ENCODE assay signal across 11 cellular contexts in the genomic region with DNA sequence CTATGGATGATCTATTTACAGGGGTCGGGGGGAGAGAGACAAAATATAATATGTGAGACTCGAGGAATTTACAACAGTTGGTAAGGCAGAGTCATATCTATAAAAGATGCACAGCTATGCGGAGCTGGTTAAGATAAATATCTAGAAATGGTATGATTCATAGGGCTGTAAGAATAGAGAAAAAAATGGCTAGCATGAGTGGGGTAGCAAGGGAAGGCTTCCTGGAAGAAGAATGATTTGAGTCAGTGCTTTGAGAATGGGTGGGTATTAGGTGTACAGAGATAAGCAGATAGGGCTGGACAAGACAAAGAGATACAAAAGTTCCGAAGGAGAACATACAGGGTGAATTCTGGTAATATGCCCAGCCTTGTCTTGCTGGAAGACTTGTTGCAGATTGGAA.
A peak's percentile ranks its signal among the peaks of the same experiment; 100 is the strongest.
DNase-seq lines count a peak whose midpoint lies in the region; ATAC-seq and TF ChIP-seq lines count a peak whose summit lies in the region.
"Had no signal": no experiment of that assay in that cellular context is flagged by ENCODE, and none has a peak within 500 bp of the region (broad histone marks: within the 10 kb centered on the region; RNA-seq: fewer than 3 reads in every experiment).

No MANE protein-coding gene starts in this region.

- POLR2A ChIA-PET in WTC11 (lab: Charles Lee): interaction anchor here (0.6 kb wide), 1 partner anchor 1249 kb away, joined by 4 read pairs; no protein-coding TSS in a partner anchor

- no peaks in the 10 kb centered on the region for H3K9me3 Mint-ChIP-seq in WTC11
- no peaks in the 10 kb centered on the region for H3K9me3 Mint-ChIP-seq in CD14-positive monocyte

- H3K4me3 Mint-ChIP-seq in WTC11: no peak overlapping the region
- no peak overlapping the region for H3K4me3 Mint-ChIP-seq in CD14-positive monocyte

- intact Hi-C loops in CD14-positive monocyte (cut with micrococcal nuclease): no loop called here

- no peak for TF ChIP-seq CTCF in WTC11 (IDR thresholded peaks at IDR 0.05)
- no peak for TF ChIP-seq CTCF in CD14-positive monocyte (IDR thresholded peaks at IDR 0.05)

- CTCF ChIA-PET in WTC11 (lab: Charles Lee): interaction anchor here (1.6 to 2.6 kb wide), 2 partner anchors 16 to 531 kb away, joined by 4 to 17 read pairs; no protein-coding TSS in a partner anchor

- H3K27me3 Mint-ChIP-seq in WTC11 (ENCODE audit: low read depth) (no peaks in the 10 kb centered on the region), CD14-positive monocyte (ENCODE audit: low read depth in 3 of 3) (peaks cover 0 to 2% (median 0%) of the 10 kb centered on the region in 3 donors)

- peak; percentile 45 to 56 for ATAC-seq in activated CD4-positive, CD25-positive, alpha-beta regulatory T cell treated with anti-CD3 and anti-CD28 coated beads, Interleukin-2, amount 50 U/mL, for 24 hours
- ATAC-seq in HG02798 (IDR thresholded peaks at IDR 0.05; ENCODE audit: poor library complexity, unreplicated experiment) (peak; percentile 28), WTC11 (no peak)
- ATAC-seq: Panc1 had no signal

- H3K36me3 Mint-ChIP-seq in WTC11 (peaks cover 22% of the 10 kb centered on the region), CD14-positive monocyte (peaks cover 3 to 12% of the 10 kb centered on the region in 2 donors)

- no peak for DNase-seq in activated CD4-positive, CD25-positive, alpha-beta regulatory T cell (lab: John Stamatoyannopoulos, UW)
- DNase-seq in WTC11 (ENCODE audit: low spot score) (no peak), non-pigmented ciliary epithelial cell (ENCODE audit: low read depth) (peak; percentile 49), CD14-positive monocyte (ENCODE audit: low spot score) (no peak), NCI-H1694 treated with DMSO at 0.1 percent for 48 hours (lab: John Stamatoyannopoulos, UW) (no peak), NAMALWA (ENCODE audit: low spot score) (no peak)
- DNase-seq: activated CD8-positive, alpha-beta memory T cell treated with anti-CD3 and anti-CD28 coated beads for 24 hours; pancreas had no signal

- H3K27ac Mint-ChIP-seq in WTC11: peak overlapping the region; percentile 47
- peak overlapping the region in 1 of 7 donors; percentile 8 for H3K27ac Mint-ChIP-seq in CD14-positive monocyte

- H3K4me1 Mint-ChIP-seq in WTC11 (peaks cover 29% of the 10 kb centered on the region), CD14-positive monocyte (peaks cover 10% of the 10 kb centered on the region)

TF ChIP-seq in WTC11, 78 proteins besides CTCF, POLR2A, EP300 and RAD21:
- TF ChIP-seq SP1 (CRISPR knock-in tag; conservative IDR thresholded peaks at IDR 0.05): no peak
- no peak for TF ChIP-seq SOX15 (CRISPR knock-in tag; IDR thresholded peaks at IDR 0.05)
- TF ChIP-seq, protein P1, sequence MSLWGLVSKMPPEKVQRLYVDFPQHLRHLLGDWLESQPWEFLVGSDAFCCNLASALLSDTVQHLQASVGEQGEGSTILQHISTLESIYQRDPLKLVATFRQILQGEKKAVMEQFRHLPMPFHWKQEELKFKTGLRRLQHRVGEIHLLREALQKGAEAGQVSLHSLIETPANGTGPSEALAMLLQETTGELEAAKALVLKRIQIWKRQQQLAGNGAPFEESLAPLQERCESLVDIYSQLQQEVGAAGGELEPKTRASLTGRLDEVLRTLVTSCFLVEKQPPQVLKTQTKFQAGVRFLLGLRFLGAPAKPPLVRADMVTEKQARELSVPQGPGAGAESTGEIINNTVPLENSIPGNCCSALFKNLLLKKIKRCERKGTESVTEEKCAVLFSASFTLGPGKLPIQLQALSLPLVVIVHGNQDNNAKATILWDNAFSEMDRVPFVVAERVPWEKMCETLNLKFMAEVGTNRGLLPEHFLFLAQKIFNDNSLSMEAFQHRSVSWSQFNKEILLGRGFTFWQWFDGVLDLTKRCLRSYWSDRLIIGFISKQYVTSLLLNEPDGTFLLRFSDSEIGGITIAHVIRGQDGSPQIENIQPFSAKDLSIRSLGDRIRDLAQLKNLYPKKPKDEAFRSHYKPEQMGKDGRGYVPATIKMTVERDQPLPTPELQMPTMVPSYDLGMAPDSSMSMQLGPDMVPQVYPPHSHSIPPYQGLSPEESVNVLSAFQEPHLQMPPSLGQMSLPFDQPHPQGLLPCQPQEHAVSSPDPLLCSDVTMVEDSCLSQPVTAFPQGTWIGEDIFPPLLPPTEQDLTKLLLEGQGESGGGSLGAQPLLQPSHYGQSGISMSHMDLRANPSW (CRISPR knock-in tag; conservative IDR thresholded peaks at IDR 0.05; ENCODE audit: low read depth): no peak
- TF ChIP-seq ZNF138 (CRISPR knock-in tag; conservative IDR thresholded peaks at IDR 0.05): no peak
- TF ChIP-seq ZNF263 (CRISPR knock-in tag; IDR thresholded peaks at IDR 0.05; ENCODE audit: low read depth): no peak
- no peak for TF ChIP-seq JAZF1 (CRISPR knock-in tag; IDR thresholded peaks at IDR 0.05)
- no peak for TF ChIP-seq KAT7 (CRISPR knock-in tag; IDR thresholded peaks at IDR 0.05; ENCODE audit: borderline replicate concordance)
- TF ChIP-seq RORB (CRISPR knock-in tag; IDR thresholded peaks at IDR 0.05): no peak
- TF ChIP-seq ZNF416 (CRISPR knock-in tag; IDR thresholded peaks at IDR 0.05): no peak
- no peak for TF ChIP-seq FOXJ3 (CRISPR knock-in tag; IDR thresholded peaks at IDR 0.05; ENCODE audit: borderline replicate concordance)
- TF ChIP-seq ZNF423 (CRISPR knock-in tag; IDR thresholded peaks at IDR 0.05): no peak
- TF ChIP-seq NR1H2 (CRISPR knock-in tag; IDR thresholded peaks at IDR 0.05): no peak
- TF ChIP-seq, protein P2, sequence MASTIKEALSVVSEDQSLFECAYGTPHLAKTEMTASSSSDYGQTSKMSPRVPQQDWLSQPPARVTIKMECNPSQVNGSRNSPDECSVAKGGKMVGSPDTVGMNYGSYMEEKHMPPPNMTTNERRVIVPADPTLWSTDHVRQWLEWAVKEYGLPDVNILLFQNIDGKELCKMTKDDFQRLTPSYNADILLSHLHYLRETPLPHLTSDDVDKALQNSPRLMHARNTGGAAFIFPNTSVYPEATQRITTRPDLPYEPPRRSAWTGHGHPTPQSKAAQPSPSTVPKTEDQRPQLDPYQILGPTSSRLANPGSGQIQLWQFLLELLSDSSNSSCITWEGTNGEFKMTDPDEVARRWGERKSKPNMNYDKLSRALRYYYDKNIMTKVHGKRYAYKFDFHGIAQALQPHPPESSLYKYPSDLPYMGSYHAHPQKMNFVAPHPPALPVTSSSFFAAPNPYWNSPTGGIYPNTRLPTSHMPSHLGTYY (CRISPR knock-in tag; IDR thresholded peaks at IDR 0.05): no peak
- TF ChIP-seq TP53 (CRISPR knock-in tag; IDR thresholded peaks at IDR 0.05): no peak
- TF ChIP-seq, protein P3, sequence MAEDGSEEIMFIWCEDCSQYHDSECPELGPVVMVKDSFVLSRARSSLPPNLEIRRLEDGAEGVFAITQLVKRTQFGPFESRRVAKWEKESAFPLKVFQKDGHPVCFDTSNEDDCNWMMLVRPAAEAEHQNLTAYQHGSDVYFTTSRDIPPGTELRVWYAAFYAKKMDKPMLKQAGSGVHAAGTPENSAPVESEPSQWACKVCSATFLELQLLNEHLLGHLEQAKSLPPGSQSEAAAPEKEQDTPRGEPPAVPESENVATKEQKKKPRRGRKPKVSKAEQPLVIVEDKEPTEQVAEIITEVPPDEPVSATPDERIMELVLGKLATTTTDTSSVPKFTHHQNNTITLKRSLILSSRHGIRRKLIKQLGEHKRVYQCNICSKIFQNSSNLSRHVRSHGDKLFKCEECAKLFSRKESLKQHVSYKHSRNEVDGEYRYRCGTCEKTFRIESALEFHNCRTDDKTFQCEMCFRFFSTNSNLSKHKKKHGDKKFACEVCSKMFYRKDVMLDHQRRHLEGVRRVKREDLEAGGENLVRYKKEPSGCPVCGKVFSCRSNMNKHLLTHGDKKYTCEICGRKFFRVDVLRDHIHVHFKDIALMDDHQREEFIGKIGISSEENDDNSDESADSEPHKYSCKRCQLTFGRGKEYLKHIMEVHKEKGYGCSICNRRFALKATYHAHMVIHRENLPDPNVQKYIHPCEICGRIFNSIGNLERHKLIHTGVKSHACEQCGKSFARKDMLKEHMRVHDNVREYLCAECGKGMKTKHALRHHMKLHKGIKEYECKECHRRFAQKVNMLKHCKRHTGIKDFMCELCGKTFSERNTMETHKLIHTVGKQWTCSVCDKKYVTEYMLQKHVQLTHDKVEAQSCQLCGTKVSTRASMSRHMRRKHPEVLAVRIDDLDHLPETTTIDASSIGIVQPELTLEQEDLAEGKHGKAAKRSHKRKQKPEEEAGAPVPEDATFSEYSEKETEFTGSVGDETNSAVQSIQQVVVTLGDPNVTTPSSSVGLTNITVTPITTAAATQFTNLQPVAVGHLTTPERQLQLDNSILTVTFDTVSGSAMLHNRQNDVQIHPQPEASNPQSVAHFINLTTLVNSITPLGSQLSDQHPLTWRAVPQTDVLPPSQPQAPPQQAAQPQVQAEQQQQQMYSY (CRISPR knock-in tag; IDR thresholded peaks at IDR 0.05): no peak
- TF ChIP-seq SMAD3 (CRISPR knock-in tag; IDR thresholded peaks at IDR 0.05; ENCODE audit: borderline replicate concordance): no peak
- no peak for TF ChIP-seq NFE2L1 (CRISPR knock-in tag; IDR thresholded peaks at IDR 0.05)
